In genomic region chr14:53953002-53953827, GRCh38 we compare ENCODE assay signal across 1 cellular context.
TF ChIP-seq lines count a peak whose summit lies in the region.

No MANE protein-coding gene starts in this region.

TF ChIP-seq in HEK293, 187 proteins besides CTCF, POLR2A, EP300 and RAD21 (continued from another document):
- TF ChIP-seq ZNF747 (tag by site-specific recombination; IDR thresholded peaks at IDR 0.05): no peak
